In the genomic region with DNA sequence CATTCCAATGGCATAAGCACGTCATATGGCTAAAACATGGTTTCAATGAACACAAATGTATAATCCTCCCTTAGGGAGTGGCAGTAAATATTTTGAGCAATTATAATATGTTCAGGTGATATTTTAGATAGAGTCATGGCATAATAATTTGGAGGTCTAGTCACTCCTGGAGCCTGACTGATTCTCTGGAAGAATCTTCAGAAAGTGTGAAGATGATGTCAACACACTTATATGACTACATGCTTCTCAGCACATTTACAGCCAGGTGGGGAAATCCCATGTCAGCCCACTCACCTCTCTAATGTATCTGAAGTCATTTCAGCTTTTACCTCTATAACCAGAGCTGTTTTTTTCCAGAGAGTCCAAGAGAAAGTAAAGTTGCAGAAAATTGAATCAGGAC, we compare ENCODE assay signal across 31 cellular contexts.
DNase-seq lines count a peak whose midpoint lies in the region; ATAC-seq and TF ChIP-seq lines count a peak whose summit lies in the region.
"Had no signal": no experiment of that assay in that cellular context is flagged by ENCODE, and none has a peak within 500 bp of the region (broad histone marks: within the 10 kb centered on the region; RNA-seq: fewer than 3 reads in every experiment).

No MANE protein-coding gene starts in this region.

- no peaks in the 10 kb centered on the region for H3K27me3 Mint-ChIP-seq in activated T-cell treated with anti-CD3 and anti-CD28 coated beads, Interleukin-2, amount 50 U/mL, for 72 hours (ENCODE audit: low read depth)
- H3K27me3 Mint-ChIP-seq: CD8-positive, alpha-beta memory T cell had no signal

- peaks cover 9% of the 10 kb centered on the region for H3K4me1 ChIP-seq in mammary epithelial cell (ENCODE audit: insufficient read depth, low read length)
- H3K4me1 ChIP-seq: adrenal gland, body of pancreas, gastroesophageal sphincter, sigmoid colon, upper lobe of right lung had no signal

- H3K36me3 ChIP-seq in mammary epithelial cell (ENCODE audit: insufficient read depth, low read length): no peaks in the 10 kb centered on the region
- H3K36me3 ChIP-seq: adrenal gland, gastroesophageal sphincter, sigmoid colon, upper lobe of right lung, WERI-Rb-1 had no signal

- peaks cover 10 to 14% of the 10 kb centered on the region in 2 donors for H3K9me3 Mint-ChIP-seq in activated T-cell treated with anti-CD3 and anti-CD28 coated beads, Interleukin-2, amount 50 U/mL, for 72 hours

- H2AFZ ChIP-seq in mammary epithelial cell (ENCODE audit: low read depth, low read length): no peak overlapping the region
- H2AFZ ChIP-seq: GM23248, PC-9 had no signal

- CTCF ChIA-PET in mammary epithelial cell (lab: Charles Lee; ENCODE audit: low non-redundant PET): no interaction called here

- 55% methylated on average over 1 of the region's 1 CpG for WGBS in mammary epithelial cell (ENCODE audit: low coverage, missing lambda C conversion rate)

- no peak overlapping the region for H3K4me3 Mint-ChIP-seq in activated T-cell treated with anti-CD3 and anti-CD28 coated beads, Interleukin-2, amount 50 U/mL, for 72 hours
- H3K4me3 Mint-ChIP-seq: CD8-positive, alpha-beta memory T cell had no signal

- dilution Hi-C loops in mammary epithelial cell (cut with HindIII; ENCODE audit: low sequenced_read_pairs): no loop called here

- TF ChIP-seq CTCF in GM12864 (IDR thresholded peaks at IDR 0.05; ENCODE audit: low read depth, low read length, missing control alignments) (no peak), mammary epithelial cell (conservative IDR thresholded peaks at IDR 0.05 in 1 of 2, IDR thresholded peaks at IDR 0.05 in 1 of 2; ENCODE audit: extremely low read depth in 1 of 2, insufficient read depth in 1 of 2, low read depth in 1 of 2, low read length in 2 of 2) (no peak)

- H3K27ac Mint-ChIP-seq in activated T-cell treated with anti-CD3 and anti-CD28 coated beads, Interleukin-2, amount 50 U/mL, for 72 hours: no peak overlapping the region
- H3K27ac Mint-ChIP-seq: CD8-positive, alpha-beta memory T cell had no signal

- no TSS peak for BruUV-seq in mammary epithelial cell (replicated peaks; lab: Mats Ljungman, UMichigan)

- H3K9ac ChIP-seq in mammary epithelial cell (ENCODE audit: insufficient read depth, low read length): no peak overlapping the region
- H3K9ac ChIP-seq: GM23248 had no signal

- no peak overlapping the region for H3K4me2 ChIP-seq in mammary epithelial cell (ENCODE audit: insufficient read depth, low read depth, low read length)
- H3K4me2 ChIP-seq: PC-9 had no signal

- H3K27me3 ChIP-seq in mammary epithelial cell (ENCODE audit: insufficient read depth, low read length): no peaks in the 10 kb centered on the region
- H3K27me3 ChIP-seq: adrenal gland, body of pancreas, gastroesophageal sphincter, sigmoid colon, upper lobe of right lung had no signal

- no peaks in the 10 kb centered on the region for H4K20me1 ChIP-seq in mammary epithelial cell (ENCODE audit: insufficient read depth, low read length)

- no peaks in the 10 kb centered on the region for H3K9me3 ChIP-seq in mammary epithelial cell (replicated peaks; ENCODE audit: insufficient read depth, low read length)
- H3K9me3 ChIP-seq: adrenal gland, body of pancreas, gastroesophageal sphincter, sigmoid colon, upper lobe of right lung had no signal

- in situ Hi-C loops in mammary epithelial cell (cut with MboI; ENCODE audit: low sequenced_read_pairs in 2 of 2): no loop called here

- no peak overlapping the region for H3K27ac ChIP-seq in mammary epithelial cell (ENCODE audit: insufficient read depth, low read depth, low read length)
- H3K27ac ChIP-seq: adrenal gland, body of pancreas, gastroesophageal sphincter, GM23248, PC-9, sigmoid colon, upper lobe of right lung, WERI-Rb-1 had no signal

- peak; percentile 45 for ATAC-seq in activated T-cell treated with anti-CD3 and anti-CD28 coated beads, Interleukin-2, amount 50 U/mL, for 72 hours (replicated peaks in 1 of 2)
- ATAC-seq in HG02610 (IDR thresholded peaks at IDR 0.05; ENCODE audit: unreplicated experiment): peak; percentile 82
- ATAC-seq: body of pancreas, gastroesophageal sphincter, HepG2, left lobe of liver, upper lobe of right lung had no signal

- H3K36me3 Mint-ChIP-seq in activated T-cell treated with anti-CD3 and anti-CD28 coated beads, Interleukin-2, amount 50 U/mL, for 72 hours (ENCODE audit: insufficient read depth in 2 of 2): peaks cover 0 to 4% of the 10 kb centered on the region in 2 donors
- H3K36me3 Mint-ChIP-seq: CD8-positive, alpha-beta memory T cell had no signal

- H3K4me3 ChIP-seq in GM12864 (ENCODE audit: low read depth, low read length) (no peak overlapping the region), mammary epithelial cell (replicated peaks in 1 of 3; ENCODE audit: insufficient read depth in 1 of 3, low read depth in 2 of 3, low read length in 3 of 3) (no peak overlapping the region)
- H3K4me3 ChIP-seq: adrenal gland, body of pancreas, gastroesophageal sphincter, GM23248, PC-9, sigmoid colon, upper lobe of right lung had no signal

- H3K79me2 ChIP-seq in mammary epithelial cell (ENCODE audit: insufficient read depth, low read length): no peaks in the 10 kb centered on the region

- intact Hi-C loops in mammary epithelial cell (cut with micrococcal nuclease): loop anchor here (10.0 kb wide), 1 partner anchor 261 kb away; no protein-coding TSS in a partner anchor

- no peaks in the 10 kb centered on the region for H3K4me1 Mint-ChIP-seq in activated T-cell treated with anti-CD3 and anti-CD28 coated beads, Interleukin-2, amount 50 U/mL, for 72 hours (ENCODE audit: low read depth)
- H3K4me1 Mint-ChIP-seq: CD8-positive, alpha-beta memory T cell had no signal

- DNase-seq in activated T-cell treated with anti-CD3 and anti-CD28 coated beads, Interleukin-2, amount 50 U/mL, for 72 hours: peak in 1 of 2 donors; percentile 1
- DNase-seq in activated T-cell treated with anti-CD3 and anti-CD28 coated beads for 4 hours: no peak
- DNase-seq in GM12864 (ENCODE audit: low read depth): peak; percentile 4
- DNase-seq in mammary epithelial cell: peak; percentile 71
- DNase-seq in NCI-H82 (lab: John Stamatoyannopoulos, UW): no peak
- no peak for DNase-seq in NCI-H1092 (lab: John Stamatoyannopoulos, UW)
- DNase-seq in NCI-H1048 (lab: John Stamatoyannopoulos, UW): no peak
- DNase-seq: activated CD8-positive, alpha-beta memory T cell treated with anti-CD3 and anti-CD28 coated beads, Interleukin-2, amount 50 U/mL, for 48 hours; activated effector memory CD4-positive, alpha-beta T cell treated with anti-CD3 and anti-CD28 coated beads, Interleukin-2, amount 50 U/mL, for 16 hours; adrenal gland; body of pancreas; CD8-positive, alpha-beta memory T cell; cerebellar nuclear complex; GM23248; hippocampal formation; mesenchymal stem cell; NCI-H1694 treated with DMSO at 0.1 percent for 48 hours; NCI-H524; NK-92 treated with Interleukin-12 subunit alpha and Interleukin-12 subunit beta, amount 100 ng/mL, for 24 hours; PC-9; SIG-M5; sigmoid colon; substantia nigra; SW 1271; T-helper 9 cell; upper lobe of right lung; WERI-Rb-1 had no signal

Comparison
In these comparisons a context has a peak if more than half of its experiments do, and no peak if none do; other contexts are left out.
1. DNase-seq: peak in GM12864 (single experiment) and mammary epithelial cell (single experiment); none in activated T-cell treated with anti-CD3 and anti-CD28 coated beads for 4 hours (single experiment), NCI-H82 (single experiment), NCI-H1092 (single experiment) and NCI-H1048 (single experiment).